Comparison of ENCODE assay signal across 8 cellular contexts in the genomic region with DNA sequence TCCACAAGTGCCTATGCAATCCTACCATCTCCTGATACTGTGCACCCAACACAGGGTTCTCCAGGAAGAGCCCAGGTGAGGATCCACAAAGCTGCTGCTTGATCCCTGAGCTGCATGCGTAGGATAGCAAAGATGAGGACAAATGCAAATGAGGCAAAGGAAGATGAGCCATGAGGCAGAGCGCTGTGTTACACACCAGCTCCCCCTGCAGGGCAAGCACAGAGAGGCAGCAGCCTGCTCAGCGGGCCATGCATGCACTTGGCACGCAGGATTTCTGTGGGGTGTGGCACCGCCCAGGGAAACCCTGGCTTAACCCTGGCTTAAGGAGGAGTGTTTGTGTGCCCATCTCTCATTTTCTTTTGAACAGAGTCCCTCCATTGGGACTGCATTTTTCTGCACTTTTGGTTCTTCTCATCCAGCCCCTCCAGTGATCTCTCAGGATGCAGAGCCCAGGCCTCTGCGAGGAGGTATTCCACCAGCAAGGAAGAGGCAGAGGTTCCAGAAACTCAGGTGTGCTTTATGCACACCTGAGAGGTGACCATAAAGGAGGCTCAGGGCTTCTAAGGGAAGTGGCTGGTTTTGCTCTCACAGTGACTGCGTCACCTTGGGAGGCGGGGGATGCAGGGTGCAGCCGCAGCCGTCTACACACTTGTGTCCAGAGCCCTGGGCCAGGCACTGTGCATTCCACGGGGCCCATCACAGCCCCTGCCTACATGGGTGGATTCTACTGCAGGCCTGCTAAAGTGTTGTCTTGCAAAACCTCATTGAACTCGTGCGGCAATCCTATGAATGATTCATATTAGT.
DNase-seq lines count a peak whose midpoint lies in the region; ATAC-seq and TF ChIP-seq lines count a peak whose summit lies in the region.

No MANE protein-coding gene starts in this region.

- H3K9me3 ChIP-seq in Peyer's patch, result no peaks in the 10 kb centered on the region
- no peaks in the 10 kb centered on the region for H3K9me3 ChIP-seq in right atrium auricular region

- no peaks in the 10 kb centered on the region for H3K27me3 Mint-ChIP-seq in activated naive CD4-positive, alpha-beta T cell treated with anti-CD3 and anti-CD28 coated beads, Interleukin-2, amount 10 ng/mL, durations not matched to agents 7 days and 5 days

- no peak overlapping the region for H3K4me3 Mint-ChIP-seq in activated naive CD4-positive, alpha-beta T cell treated with anti-CD3 and anti-CD28 coated beads, Interleukin-2, amount 10 ng/mL, durations not matched to agents 7 days and 5 days

- no peaks in the 10 kb centered on the region for H3K4me1 Mint-ChIP-seq in activated naive CD4-positive, alpha-beta T cell treated with anti-CD3 and anti-CD28 coated beads, Interleukin-2, amount 10 ng/mL, durations not matched to agents 7 days and 5 days

- TF ChIP-seq CTCF in Peyer's patch (IDR thresholded peaks at IDR 0.05) (peak in 4 of 6 experiments; percentile 36 to 70 (median 63)), right atrium auricular region (IDR thresholded peaks at IDR 0.05) (peak; percentile 50 to 80)

- CTCF ChIA-PET in activated naive CD4-positive, alpha-beta T cell treated with anti-CD3 and anti-CD28 coated beads, Interleukin-2, amount 10 ng/mL, durations not matched to agents 7 days and 5 days (lab: Charles Lee), result interaction anchor here (1.1 to 1.8 kb wide), 5 partner anchors 9 to 185 kb away, joined by 4 to 20 read pairs (median 8); no protein-coding TSS in a partner anchor

- no peaks in the 10 kb centered on the region for H3K36me3 Mint-ChIP-seq in activated naive CD4-positive, alpha-beta T cell treated with anti-CD3 and anti-CD28 coated beads, Interleukin-2, amount 10 ng/mL, durations not matched to agents 7 days and 5 days

- peak; percentile 78 for DNase-seq in EH (ENCODE audit: low read depth)
- peak in 2 of 3 donors; percentile 60 to 67 for DNase-seq in Peyer's patch
- peak; percentile 68 for DNase-seq in activated naive CD4-positive, alpha-beta T cell treated with anti-CD3 and anti-CD28 coated beads, Interleukin-2, amount 10 ng/mL, durations not matched to agents 7 days and 5 days
- DNase-seq in right atrium auricular region (ENCODE audit: low spot score), result peak; percentile 66
- peak; percentile 34 for DNase-seq in skeletal muscle cell (ENCODE audit: low read depth)
- DNase-seq in DMS114 treated with DMSO at 0.1 percent for 48 hours (lab: John Stamatoyannopoulos, UW; ENCODE audit: unreplicated experiment), result no peak

- ATAC-seq in HG03066 (IDR thresholded peaks at IDR 0.05; ENCODE audit: low read depth, unreplicated experiment) (peak; percentile 66), HG03432 (IDR thresholded peaks at IDR 0.05; ENCODE audit: unreplicated experiment) (no peak)

- H3K27ac ChIP-seq in Peyer's patch (no peak overlapping the region), right atrium auricular region (no peak overlapping the region)

- H3K9me3 Mint-ChIP-seq in activated naive CD4-positive, alpha-beta T cell treated with anti-CD3 and anti-CD28 coated beads, Interleukin-2, amount 10 ng/mL, durations not matched to agents 7 days and 5 days, result no peaks in the 10 kb centered on the region

- no peaks in the 10 kb centered on the region for H3K27me3 ChIP-seq in Peyer's patch
- no peaks in the 10 kb centered on the region for H3K27me3 ChIP-seq in right atrium auricular region

- H3K4me1 ChIP-seq in Peyer's patch (no peaks in the 10 kb centered on the region), right atrium auricular region (no peaks in the 10 kb centered on the region)

- no peak overlapping the region for H3K27ac Mint-ChIP-seq in activated naive CD4-positive, alpha-beta T cell treated with anti-CD3 and anti-CD28 coated beads, Interleukin-2, amount 10 ng/mL, durations not matched to agents 7 days and 5 days

- H3K36me3 ChIP-seq in Peyer's patch (no peaks in the 10 kb centered on the region), right atrium auricular region (no peaks in the 10 kb centered on the region)

- no peak for TF ChIP-seq POLR2A in Peyer's patch (IDR thresholded peaks at IDR 0.05)

- H3K4me3 ChIP-seq in Peyer's patch, result no peak overlapping the region
- H3K4me3 ChIP-seq in right atrium auricular region, result no peak overlapping the region
- H3K4me3 ChIP-seq in skeletal muscle cell (ENCODE audit: low read depth, low read length), result no peak overlapping the region
